In the genomic region with DNA sequence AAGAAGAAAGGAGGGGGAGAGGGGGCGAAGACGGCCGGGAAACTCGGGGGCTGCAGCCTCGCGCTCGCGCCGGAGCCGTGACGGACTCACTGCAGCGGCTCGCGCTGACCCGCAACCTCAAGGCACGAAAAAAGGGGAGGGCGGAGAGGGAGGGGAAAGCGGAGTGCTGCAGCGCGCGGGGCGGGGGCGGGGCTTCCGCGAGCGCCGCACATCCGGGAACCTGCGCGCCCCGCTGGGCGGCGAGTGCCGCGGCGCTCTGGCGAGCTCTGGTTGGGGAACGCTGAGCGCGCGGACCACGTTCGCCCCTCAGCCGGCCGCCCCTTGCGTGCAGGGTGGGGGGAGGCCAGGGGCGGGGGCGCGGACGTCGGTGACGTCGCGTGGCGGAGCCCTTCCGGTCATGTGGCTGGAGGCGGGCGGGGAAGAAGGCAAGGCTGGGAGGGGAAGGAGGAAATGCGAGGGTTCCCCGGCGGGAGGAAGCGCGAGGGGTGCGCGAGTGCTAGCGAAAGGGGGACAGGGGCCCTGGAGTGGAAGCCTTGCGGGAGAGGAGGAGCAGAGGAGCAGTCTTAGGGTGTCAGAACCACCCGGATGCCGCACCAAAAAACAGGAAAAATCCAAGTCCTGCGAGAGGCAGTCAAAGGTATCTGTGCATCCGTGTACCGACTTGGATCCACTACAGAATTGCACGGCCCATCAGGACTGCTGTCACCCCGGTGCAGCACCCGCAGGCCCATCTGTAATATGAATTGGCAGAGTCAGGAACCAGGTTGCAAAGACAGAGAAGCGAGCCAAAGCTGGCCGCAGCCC, we compare ENCODE assay signal across 8 cellular contexts. TPM values are rescaled to one million over a fixed set of nuclear protein-coding genes. Genes with fewer than 3 reads are reported as not detected.
A peak's percentile ranks its signal among the peaks of the same experiment; 100 is the strongest.
DNase-seq lines count a peak whose midpoint lies in the region; ATAC-seq and TF ChIP-seq lines count a peak whose summit lies in the region.

A gene with protein sequence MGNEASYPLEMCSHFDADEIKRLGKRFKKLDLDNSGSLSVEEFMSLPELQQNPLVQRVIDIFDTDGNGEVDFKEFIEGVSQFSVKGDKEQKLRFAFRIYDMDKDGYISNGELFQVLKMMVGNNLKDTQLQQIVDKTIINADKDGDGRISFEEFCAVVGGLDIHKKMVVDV (minus strand): TSS at position 126 of the 804 bp plus-strand sequence. CDS start 405 bp downstream, outside the sequence.

- H3K4me3 ChIP-seq in A673 (ENCODE audit: low read depth, low read length, poor library complexity, severe bottlenecking) (peak within 1 kb of the TSS; percentile 68), iPS-18a (ENCODE audit: low read length) (peak within 1 kb of the TSS; percentile 98), skeletal muscle satellite cell (ENCODE audit: low read length) (peak within 1 kb of the TSS; percentile 98)

- H3K27me3 ChIP-seq in A673 (replicated peaks; ENCODE audit: insufficient read depth, low read depth, low read length, poor library complexity) (no peaks in the 10 kb centered on the region), iPS-18a (ENCODE audit: control insufficient read depth, insufficient read depth, low read length) (no peaks in the 10 kb centered on the region), skeletal muscle satellite cell (ENCODE audit: control insufficient read depth, insufficient read depth, low read length) (no peaks in the 10 kb centered on the region)

- CTCF ChIA-PET in A673 (lab: Charles Lee): no interaction called here

- DNase-seq in A673 (ENCODE audit: low spot score) (peak; percentile 98), NCI-H2196 (lab: John Stamatoyannopoulos, UW; ENCODE audit: unreplicated experiment) (peak; percentile 80), T47D (ENCODE audit: low read depth in 1 of 2, low spot score in 1 of 2) (peak; percentile 53 to 95)

- ATAC-seq in GM18868 (IDR thresholded peaks at IDR 0.05; ENCODE audit: unreplicated experiment) (peak; percentile 82), HG03103 (IDR thresholded peaks at IDR 0.05; ENCODE audit: low read depth, unreplicated experiment) (peak; percentile 72)

- POLR2A ChIA-PET in A673 (lab: Charles Lee; ENCODE audit: low non-redundant PET): interaction anchor here (0.6 kb wide), 2 partner anchors 35 to 202 kb away, joined by 4 read pairs; no protein-coding TSS in a partner anchor

- H3K4me2 ChIP-seq in skeletal muscle satellite cell (ENCODE audit: low read length): peak within 1 kb of the TSS; percentile 87

- H3K9ac ChIP-seq in iPS-18a (ENCODE audit: low read length): peak within 1 kb of the TSS; percentile 76
- peak within 1 kb of the TSS; percentile 97 for H3K9ac ChIP-seq in skeletal muscle satellite cell (ENCODE audit: low read depth, low read length)

- TF ChIP-seq CTCF in A673 (conservative IDR thresholded peaks at IDR 0.05; ENCODE audit: low read depth, low read length): no peak
- TF ChIP-seq CTCF in VCaP (conservative IDR thresholded peaks at IDR 0.05): no peak

- H3K27ac ChIP-seq in A673 (ENCODE audit: low read depth, low read length, poor library complexity, severe bottlenecking): peak within 1 kb of the TSS; percentile 79
- peak within 1 kb of the TSS; percentile 97 for H3K27ac ChIP-seq in VCaP
- peak within 1 kb of the TSS; percentile 28 for H3K27ac ChIP-seq in iPS-18a (ENCODE audit: low read length)

- peaks cover 28% of the 10 kb centered on the region for H3K4me1 ChIP-seq in A673 (ENCODE audit: insufficient read depth, low read length, poor library complexity, severe bottlenecking)
- H3K4me1 ChIP-seq in iPS-18a (ENCODE audit: control insufficient read depth, low read depth, low read length): peaks cover 23% of the 10 kb centered on the region
- peaks cover 42% of the 10 kb centered on the region for H3K4me1 ChIP-seq in skeletal muscle satellite cell (ENCODE audit: control insufficient read depth, insufficient read depth, low read length)

- H3K36me3 ChIP-seq in A673 (ENCODE audit: insufficient read depth, low read length, poor library complexity, severe bottlenecking): peaks cover 3% of the 10 kb centered on the region
- H3K36me3 ChIP-seq in iPS-18a (ENCODE audit: control insufficient read depth, low read depth, low read length): peaks cover 3% of the 10 kb centered on the region
- peaks cover 4% of the 10 kb centered on the region for H3K36me3 ChIP-seq in skeletal muscle satellite cell (ENCODE audit: insufficient read depth, low read length)

- intact Hi-C loops in A673 (cut with micrococcal nuclease; ENCODE audit: unreplicated experiment): loop anchor here (5.0 kb wide), 1 partner anchor 55 kb away; no protein-coding TSS in a partner anchor

- BruUV-seq in A673 (replicated peaks; lab: Mats Ljungman, UMichigan): no TSS peak

- H3K9me3 ChIP-seq in A673 (ENCODE audit: low read depth, low read length, poor library complexity, severe bottlenecking) (no peaks in the 10 kb centered on the region), iPS-18a (ENCODE audit: control insufficient read depth, low read depth, low read length) (no peaks in the 10 kb centered on the region), skeletal muscle satellite cell (replicated peaks; ENCODE audit: low read length) (no peaks in the 10 kb centered on the region)

- in situ Hi-C loops in T47D (cut with HindIII; ENCODE audit: low pct_unique_long_range_greater_than_20kb, low sequenced_read_pairs): no loop called here

RNA-seq across cellular contexts. Expression of the gene that starts here (rescaled TPM):
- total RNA-seq in A673 (2021): 83.8 and 86.0 TPM in 2 replicates
- 21.8 and 23.2 TPM in 2 replicates for total RNA-seq in skeletal muscle satellite cell (2012; rRNA removed)

Comparison
In these comparisons a context has a peak if more than half of its experiments do, and no peak if none do; other contexts are left out.
1. Peak in every context shown above with its lines: DNase-seq, ATAC-seq, H3K4me3 ChIP-seq and H3K27ac ChIP-seq.
2. H3K27ac ChIP-seq: peak in every context shown above with its lines; median percentile 97 in VCaP; 79 in A673; 28 in iPS-18a.